In genomic region chr3:14439501-14440167, GRCh38 we compare ENCODE assay signal across 9 cellular contexts. TPM values are rescaled to one million over a fixed set of nuclear protein-coding genes. Genes with fewer than 3 reads are reported as not detected.
DNase-seq lines count a peak whose midpoint lies in the region; ATAC-seq, FAIRE-seq and TF ChIP-seq lines count a peak whose summit lies in the region.
"Had no signal": no experiment of that assay in that cellular context is flagged by ENCODE, and none has a peak within 500 bp of the region (broad histone marks: within the 10 kb centered on the region; RNA-seq: fewer than 3 reads in every experiment).

No MANE protein-coding gene starts in this region.

- no peak overlapping the region for H3K4me3 Mint-ChIP-seq in astrocyte (ENCODE audit: unreplicated experiment)

- H3K4me1 Mint-ChIP-seq in astrocyte (ENCODE audit: low read depth, unreplicated experiment) = peaks cover 20% of the 10 kb centered on the region

- FAIRE-seq in astrocyte (lab: Jason Lieb, UNC) = no peak
- FAIRE-seq: GM18507 had no signal

- DNase-seq in D341Med (ENCODE audit: low spot score) (peak; percentile 76), NCI-H2081 (lab: John Stamatoyannopoulos, UW) (peak; percentile 81 to 92), astrocyte (ENCODE audit: low read depth) (no peak), mucosa of descending colon (peak; percentile 76 to 83 (median 82)), HCEC 1CT (no peak), epidermal melanocyte (ENCODE audit: insufficient read length, low spot score) (no peak), WERI-Rb-1 (no peak)

- H4K20me1 ChIP-seq in astrocyte (ENCODE audit: insufficient read depth, low read length) = peaks cover 73% of the 10 kb centered on the region

- ATAC-seq in mucosa of descending colon = peak; percentile 78
- ATAC-seq in HG03139 (IDR thresholded peaks at IDR 0.05; ENCODE audit: unreplicated experiment) = no peak

- H3K36me3 ChIP-seq in astrocyte (ENCODE audit: insufficient read depth, low read length) (no peaks in the 10 kb centered on the region), mucosa of descending colon (ENCODE audit: low read depth) (no peaks in the 10 kb centered on the region), WERI-Rb-1 (peaks cover 3% of the 10 kb centered on the region)

- no peaks in the 10 kb centered on the region for H3K27me3 Mint-ChIP-seq in astrocyte (ENCODE audit: low read depth, unreplicated experiment)

- peaks cover 20% of the 10 kb centered on the region for H3K79me2 ChIP-seq in astrocyte (ENCODE audit: insufficient read depth, low read length)

- no peaks in the 10 kb centered on the region for H3K9me3 Mint-ChIP-seq in astrocyte (ENCODE audit: unreplicated experiment)

- H3K27ac ChIP-seq in astrocyte (ENCODE audit: low read depth, low read length) (no peak overlapping the region), WERI-Rb-1 (no peak overlapping the region)

- intact Hi-C loops in mucosa of descending colon (cut with DNase I, micrococcal nuclease) = no loop called here

- H3K4me3 ChIP-seq in astrocyte (ENCODE audit: insufficient read depth, low read depth, low read length) = no peak overlapping the region
- H3K4me3 ChIP-seq in mucosa of descending colon = no peak overlapping the region
- H3K4me3 ChIP-seq in WERI-Rb-1 (ENCODE audit: low read depth, low read length) = no peak overlapping the region

- peak overlapping the region; percentile 54 for H3K4me2 ChIP-seq in astrocyte (ENCODE audit: low read length)

- peaks cover 6% of the 10 kb centered on the region for H3K36me3 Mint-ChIP-seq in astrocyte (ENCODE audit: low read depth, unreplicated experiment)

- H3K9ac ChIP-seq in astrocyte (ENCODE audit: low read length) = no peak overlapping the region

- no peak overlapping the region for H2AFZ ChIP-seq in astrocyte (ENCODE audit: low read depth, low read length)

- TF ChIP-seq CTCF in astrocyte (IDR thresholded peaks at IDR 0.05; ENCODE audit: insufficient read depth, low read depth, low read length) (no peak), mucosa of descending colon (IDR thresholded peaks at IDR 0.05) (no peak), WERI-Rb-1 (IDR thresholded peaks at IDR 0.05; ENCODE audit: low read depth, low read length) (no peak)

- no peak overlapping the region for H3K27ac Mint-ChIP-seq in astrocyte (ENCODE audit: unreplicated experiment)

- H3K27me3 ChIP-seq in astrocyte (ENCODE audit: insufficient read depth, low read length) = no peaks in the 10 kb centered on the region
- H3K27me3 ChIP-seq in WERI-Rb-1 (ENCODE audit: insufficient read depth, low read depth, severe bottlenecking) = no peaks in the 10 kb centered on the region

- no peaks in the 10 kb centered on the region for H3K9me3 ChIP-seq in astrocyte (ENCODE audit: insufficient read depth, low read depth, low read length)
- H3K9me3 ChIP-seq in mucosa of descending colon = no peaks in the 10 kb centered on the region
- no peaks in the 10 kb centered on the region for H3K9me3 ChIP-seq in WERI-Rb-1 (ENCODE audit: severe bottlenecking)

- H3K4me1 ChIP-seq in astrocyte (ENCODE audit: insufficient read depth, low read length) = peaks cover 34% of the 10 kb centered on the region
- H3K4me1 ChIP-seq in mucosa of descending colon (ENCODE audit: low read depth) = peaks cover 10% of the 10 kb centered on the region

RNA-seq across cellular contexts. Expression of gene SLC6A6, which starts 37.2 kb away (rescaled TPM):
- total RNA-seq in astrocyte (18.6 and 24.2 TPM in 2 replicates), mucosa of descending colon (10 to 100 TPM in 2 of 3 donors, 1 to 10 TPM in 1; 4.4 to 11.2 (median 10.5) TPM)

Comparison
In these comparisons a context has a peak if more than half of its experiments do, and no peak if none do; other contexts are left out.
1. DNase-seq: peak in D341Med (single experiment), NCI-H2081 (2 of 2) and mucosa of descending colon (3 of 3); none in astrocyte (single experiment), HCEC 1CT (single experiment), epidermal melanocyte (single experiment) and WERI-Rb-1 (single experiment).